17 cellular contexts compared by ENCODE assay signal in genomic region chr1:49197081-49197480, GRCh38.
"Had no signal": no experiment of that assay in that cellular context is flagged by ENCODE, and none has a peak within 500 bp of the region (broad histone marks: within the 10 kb centered on the region; RNA-seq: fewer than 3 reads in every experiment).

No MANE protein-coding gene starts in this region.

- H3K27ac Mint-ChIP-seq: activated CD4-positive, alpha-beta memory T cell treated with anti-CD3 and anti-CD28 coated beads for 36 hours; activated CD4-positive, alpha-beta T cell treated with anti-CD3 and anti-CD28 coated beads for 36 hours; activated CD8-positive, alpha-beta memory T cell treated with anti-CD3 and anti-CD28 coated beads, Interleukin-2, amount 10 ng/mL, durations not matched to agents 7 days and 5 days; activated naive CD4-positive, alpha-beta T cell treated with anti-CD3 and anti-CD28 coated beads, Interleukin-2, amount 10 ng/mL, durations not matched to agents 7 days and 5 days; dendritic cell treated with granulocyte-macrophage colony-stimulating factor and Interleukin-4, amounts not matched to agents 40 ng/mL and 50 ng/mL, for 4 days; nephron progenitor cell; progenitor cell of endocrine pancreas; stimulated activated naive CD8-positive, alpha-beta T cell treated with anti-CD3 and anti-CD28 coated beads, Interleukin-15, Interleukin-2, amounts not matched to agents 100 ng/mL and 50 ng/mL, for 24 hours; T-helper 17 cell had no signal

- H3K27me3 Mint-ChIP-seq: activated CD8-positive, alpha-beta memory T cell treated with anti-CD3 and anti-CD28 coated beads, Interleukin-2, amount 10 ng/mL, durations not matched to agents 7 days and 5 days; activated naive CD4-positive, alpha-beta T cell treated with anti-CD3 and anti-CD28 coated beads, Interleukin-2, amount 10 ng/mL, durations not matched to agents 7 days and 5 days; dendritic cell treated with granulocyte-macrophage colony-stimulating factor and Interleukin-4, amounts not matched to agents 40 ng/mL and 50 ng/mL, for 4 days; progenitor cell of endocrine pancreas; T-helper 17 cell had no signal

- H3K36me3 ChIP-seq: adrenal gland, upper lobe of left lung had no signal

- H3K27ac ChIP-seq: adrenal gland, upper lobe of left lung had no signal

- H3K4me1 ChIP-seq: adrenal gland, upper lobe of left lung had no signal

- DNase-seq: activated CD4-positive, alpha-beta memory T cell treated with anti-CD3 and anti-CD28 coated beads for 36 hours; activated CD4-positive, alpha-beta T cell treated with anti-CD3 and anti-CD28 coated beads for 36 hours; activated CD8-positive, alpha-beta memory T cell treated with anti-CD3 and anti-CD28 coated beads, Interleukin-2, amount 10 ng/mL, durations not matched to agents 7 days and 5 days; activated naive CD4-positive, alpha-beta T cell treated with anti-CD3 and anti-CD28 coated beads, Interleukin-2, amount 10 ng/mL, durations not matched to agents 7 days and 5 days; activated T-cell treated with anti-CD3 and anti-CD28 coated beads, Interleukin-2, amount 50 U/mL, for 1 hour; adrenal gland; effector memory CD4-positive, alpha-beta T cell; hippocampal formation; nephron progenitor cell; occipital lobe; right cardiac atrium; small intestine; T-helper 17 cell; upper lobe of left lung had no signal

- H3K36me3 Mint-ChIP-seq: activated CD4-positive, alpha-beta memory T cell treated with anti-CD3 and anti-CD28 coated beads for 36 hours; activated CD8-positive, alpha-beta memory T cell treated with anti-CD3 and anti-CD28 coated beads, Interleukin-2, amount 10 ng/mL, durations not matched to agents 7 days and 5 days; activated naive CD4-positive, alpha-beta T cell treated with anti-CD3 and anti-CD28 coated beads, Interleukin-2, amount 10 ng/mL, durations not matched to agents 7 days and 5 days had no signal

- H3K27me3 ChIP-seq: upper lobe of left lung had no signal

- H3K4me1 Mint-ChIP-seq: activated CD4-positive, alpha-beta T cell treated with anti-CD3 and anti-CD28 coated beads for 36 hours; activated CD8-positive, alpha-beta memory T cell treated with anti-CD3 and anti-CD28 coated beads, Interleukin-2, amount 10 ng/mL, durations not matched to agents 7 days and 5 days; activated naive CD4-positive, alpha-beta T cell treated with anti-CD3 and anti-CD28 coated beads, Interleukin-2, amount 10 ng/mL, durations not matched to agents 7 days and 5 days; nephron progenitor cell; T-helper 17 cell had no signal

- H3K4me3 ChIP-seq: adrenal gland, upper lobe of left lung had no signal

- H3K9me3 ChIP-seq: adrenal gland had no signal

- H3K4me3 Mint-ChIP-seq: activated CD4-positive, alpha-beta memory T cell treated with anti-CD3 and anti-CD28 coated beads for 36 hours; activated CD4-positive, alpha-beta T cell treated with anti-CD3 and anti-CD28 coated beads for 36 hours; activated CD8-positive, alpha-beta memory T cell treated with anti-CD3 and anti-CD28 coated beads, Interleukin-2, amount 10 ng/mL, durations not matched to agents 7 days and 5 days; activated naive CD4-positive, alpha-beta T cell treated with anti-CD3 and anti-CD28 coated beads, Interleukin-2, amount 10 ng/mL, durations not matched to agents 7 days and 5 days; dendritic cell treated with granulocyte-macrophage colony-stimulating factor and Interleukin-4, amounts not matched to agents 40 ng/mL and 50 ng/mL, for 4 days; nephron progenitor cell; stimulated activated naive CD8-positive, alpha-beta T cell treated with anti-CD3 and anti-CD28 coated beads, Interleukin-15, Interleukin-2, amounts not matched to agents 100 ng/mL and 50 ng/mL, for 24 hours; T-helper 17 cell had no signal

- ATAC-seq: activated CD4-positive, alpha-beta T cell treated with anti-CD3 and anti-CD28 coated beads for 36 hours; activated CD8-positive, alpha-beta memory T cell treated with anti-CD3 and anti-CD28 coated beads, Interleukin-2, amount 10 ng/mL, durations not matched to agents 7 days and 5 days; right cardiac atrium; T-helper 17 cell had no signal
